In genomic region chr2:66698879-66699278, GRCh38 we compare ENCODE assay signal across 18 cellular contexts.
DNase-seq lines count a peak whose midpoint lies in the region; ATAC-seq, FAIRE-seq and TF ChIP-seq lines count a peak whose summit lies in the region.
"Had no signal": no experiment of that assay in that cellular context is flagged by ENCODE, and none has a peak within 500 bp of the region (broad histone marks: within the 10 kb centered on the region; RNA-seq: fewer than 3 reads in every experiment).

No MANE protein-coding gene starts in this region.

- H3K4me3 ChIP-seq in hepatocyte (no peak overlapping the region), ovary (peak overlapping the region; percentile 19), HepG2 (replicated peaks in 1 of 3; ENCODE audit: insufficient read depth in 1 of 3, low read depth in 2 of 3, low read length in 3 of 3) (no peak overlapping the region)

- TF ChIP-seq CTCF in hepatocyte (IDR thresholded peaks at IDR 0.05; ENCODE audit: poor library complexity) = no peak
- TF ChIP-seq CTCF in ovary (IDR thresholded peaks at IDR 0.05) = no peak
- TF ChIP-seq CTCF in type B pancreatic cell (conservative IDR thresholded peaks at IDR 0.05) = no peak
- TF ChIP-seq CTCF in HepG2 (CRISPR knock-in tag; IDR thresholded peaks at IDR 0.05) = no peak

- H4K20me1 ChIP-seq in hepatocyte (ENCODE audit: insufficient read depth, poor library complexity, severe bottlenecking) = no peaks in the 10 kb centered on the region
- no peaks in the 10 kb centered on the region for H4K20me1 ChIP-seq in HepG2 (ENCODE audit: insufficient read depth, low read length)

- peak overlapping the region; percentile 62 for H3K27ac Mint-ChIP-seq in type B pancreatic cell
- no peak overlapping the region for H3K27ac Mint-ChIP-seq in T-helper 2 cell treated with Interferon-gamma antibody and Interleukin-4, amounts not matched to agents 5 μg/mL and 100 μg/mL, for 36 hours
- H3K27ac Mint-ChIP-seq: B cell; CD4-positive, CD25-positive, alpha-beta regulatory T cell had no signal

- H3K9ac ChIP-seq in HepG2 (ENCODE audit: insufficient read depth, low read depth, low read length) = no peak overlapping the region

- H2AFZ ChIP-seq in hepatocyte (no peak overlapping the region), HepG2 (ENCODE audit: low read length) (no peak overlapping the region)

- peaks cover 75% of the 10 kb centered on the region for H3K4me1 Mint-ChIP-seq in type B pancreatic cell (ENCODE audit: unreplicated experiment)
- H3K4me1 Mint-ChIP-seq in T-helper 2 cell treated with Interferon-gamma antibody and Interleukin-4, amounts not matched to agents 5 μg/mL and 100 μg/mL, for 36 hours (ENCODE audit: low read depth) = no peaks in the 10 kb centered on the region
- H3K4me1 Mint-ChIP-seq: B cell; CD4-positive, CD25-positive, alpha-beta regulatory T cell had no signal

- H3K9me3 ChIP-seq in hepatocyte (ENCODE audit: low read depth) (no peaks in the 10 kb centered on the region), ovary (no peaks in the 10 kb centered on the region), HepG2 (ENCODE audit: low read length) (no peaks in the 10 kb centered on the region)
- H3K9me3 ChIP-seq: Caco-2 had no signal

- no peak for TF ChIP-seq RAD21 in HepG2 (CRISPR knock-in tag; IDR thresholded peaks at IDR 0.05)

- TF ChIP-seq EP300 in ovary (IDR thresholded peaks at IDR 0.05) = no peak
- no peak for TF ChIP-seq EP300 in HepG2 (IDR thresholded peaks at IDR 0.05; ENCODE audit: low read depth in 2 of 2, low read length in 2 of 2)
- TF ChIP-seq EP300 in HepG2 (CRISPR knock-in tag; IDR thresholded peaks at IDR 0.05; ENCODE audit: borderline replicate concordance) = no peak

- H3K4me1 ChIP-seq in hepatocyte (ENCODE audit: insufficient read depth) (peaks cover 38% of the 10 kb centered on the region), ovary (ENCODE audit: insufficient read depth) (peaks cover 4% of the 10 kb centered on the region), HepG2 (ENCODE audit: insufficient read depth, low read length) (no peaks in the 10 kb centered on the region)

- intact Hi-C loops in ovary (cut with DNase I) (loop anchor here in 3 of 4 donors (5.0 to 10.0 kb wide), 3 partner anchors 254 to 262 kb away; partner anchors contain the start of gene MEIS1 (in 1 of the 3)), HepG2 (cut with micrococcal nuclease; ENCODE audit: unreplicated experiment) (no loop called here)

- H3K27me3 Mint-ChIP-seq in type B pancreatic cell = no peaks in the 10 kb centered on the region
- no peaks in the 10 kb centered on the region for H3K27me3 Mint-ChIP-seq in T-helper 2 cell treated with Interferon-gamma antibody and Interleukin-4, amounts not matched to agents 5 μg/mL and 100 μg/mL, for 36 hours (ENCODE audit: low read depth)
- H3K27me3 Mint-ChIP-seq: B cell; CD4-positive, CD25-positive, alpha-beta regulatory T cell had no signal

- H3K9me2 ChIP-seq in hepatocyte (replicated peaks; ENCODE audit: insufficient read depth) = no peaks in the 10 kb centered on the region

- CTCF ChIA-PET in HepG2 (lab: Yijun Ruan, JAX; ENCODE audit: low intra/inter-chr PET ratio, low total read pairs) = no interaction called here

- no peaks in the 10 kb centered on the region for H3K36me3 ChIP-seq in hepatocyte (replicated peaks; ENCODE audit: insufficient read depth, low read depth)
- no peaks in the 10 kb centered on the region for H3K36me3 ChIP-seq in ovary
- H3K36me3 ChIP-seq in HepG2 (replicated peaks in 1 of 2; ENCODE audit: control insufficient read depth in 1 of 2, insufficient read depth in 2 of 2, low read length in 2 of 2) = no peaks in the 10 kb centered on the region

- peak; percentile 46 for DNase-seq in cerebellar cortex (ENCODE audit: low spot score)
- DNase-seq in hepatocyte (ENCODE audit: low spot score) = no peak
- DNase-seq in ovary = no peak
- no peak for DNase-seq in type B pancreatic cell (ENCODE audit: extremely low spot score, unreplicated experiment)
- DNase-seq in HepG2 (ENCODE audit: low spot score) = no peak
- DNase-seq in T-helper 2 cell treated with Interferon-gamma antibody and Interleukin-4, amounts not matched to agents 5 μg/mL and 100 μg/mL, for 36 hours (ENCODE audit: low spot score) = no peak
- no peak for DNase-seq in SW 1271 (lab: John Stamatoyannopoulos, UW)
- DNase-seq: Caco-2; CD4-positive, CD25-positive, alpha-beta regulatory T cell; H9; NCI-H1092; NCI-H146; NCI-H2107; NCI-H526 treated with DMSO at 0.1 percent for 48 hours; RPMI8226 had no signal

- peak overlapping the region; percentile 30 for H3K4me2 ChIP-seq in hepatocyte
- H3K4me2 ChIP-seq in HepG2 (ENCODE audit: low read depth, low read length) = no peak overlapping the region

- POLR2A ChIA-PET in HepG2 (lab: Yijun Ruan, JAX) = no interaction called here

- no peak for FAIRE-seq in HepG2 (lab: Jason Lieb, UNC)
- FAIRE-seq: GM19239 had no signal

- in situ Hi-C loops in HepG2 (cut with HindIII; ENCODE audit: extremely low pct_ligation_motif_present, low pct_unique_long_range_greater_than_20kb) = no loop called here

- H3K79me2 ChIP-seq in hepatocyte = no peaks in the 10 kb centered on the region
- no peaks in the 10 kb centered on the region for H3K79me2 ChIP-seq in HepG2 (ENCODE audit: insufficient read depth, low read length)

- no peak for TF ChIP-seq POLR2A in ovary (IDR thresholded peaks at IDR 0.05)
- no peak for TF ChIP-seq POLR2A in HepG2 (IDR thresholded peaks at IDR 0.05; ENCODE audit: insufficient read depth in 1 of 2, low read depth in 2 of 2, low read length in 2 of 2)

- ATAC-seq in HepG2 (no peak), GM19035 (IDR thresholded peaks at IDR 0.05; ENCODE audit: unreplicated experiment) (no peak)

- no peaks in the 10 kb centered on the region for H3K9me3 Mint-ChIP-seq in type B pancreatic cell
- no peaks in the 10 kb centered on the region for H3K9me3 Mint-ChIP-seq in T-helper 2 cell treated with Interferon-gamma antibody and Interleukin-4, amounts not matched to agents 5 μg/mL and 100 μg/mL, for 36 hours
- H3K9me3 Mint-ChIP-seq: CD4-positive, CD25-positive, alpha-beta regulatory T cell; H9 had no signal

- 81% methylated on average over 2 of the region's 2 CpGs for WGBS in hepatocyte (ENCODE audit: low lambda C conversion rate, missing lambda C conversion rate)
- WGBS in ovary, 3 donors = 40 to 82% (median 76%) methylated on average over 2 of the region's 2 CpGs
- 8% methylated on average over 2 of the region's 2 CpGs for WGBS in HepG2 (ENCODE audit: low lambda C conversion rate)

- H3K27ac ChIP-seq in hepatocyte (peak overlapping the region; percentile 38), ovary (no peak overlapping the region), HepG2 (ENCODE audit: extremely low read length, insufficient read depth, low read length) (no peak overlapping the region)

- no TSS peak for BruUV-seq in HepG2 (replicated peaks; lab: Mats Ljungman, UMichigan)

- H3K27me3 ChIP-seq in hepatocyte = no peaks in the 10 kb centered on the region
- H3K27me3 ChIP-seq in ovary = no peaks in the 10 kb centered on the region
- no peaks in the 10 kb centered on the region for H3K27me3 ChIP-seq in HepG2 (ENCODE audit: control insufficient read depth in 1 of 2, insufficient read depth in 2 of 2, low read length in 2 of 2)

- peak overlapping the region; percentile 48 for H3K4me3 Mint-ChIP-seq in type B pancreatic cell
- H3K4me3 Mint-ChIP-seq in T-helper 2 cell treated with Interferon-gamma antibody and Interleukin-4, amounts not matched to agents 5 μg/mL and 100 μg/mL, for 36 hours = no peak overlapping the region
- H3K4me3 Mint-ChIP-seq: B cell; CD4-positive, CD25-positive, alpha-beta regulatory T cell had no signal

- no peaks in the 10 kb centered on the region for H3K36me3 Mint-ChIP-seq in type B pancreatic cell
- no peaks in the 10 kb centered on the region for H3K36me3 Mint-ChIP-seq in T-helper 2 cell treated with Interferon-gamma antibody and Interleukin-4, amounts not matched to agents 5 μg/mL and 100 μg/mL, for 36 hours (ENCODE audit: low read depth)
- H3K36me3 Mint-ChIP-seq: CD4-positive, CD25-positive, alpha-beta regulatory T cell had no signal

TF ChIP-seq in HepG2, 621 proteins besides CTCF, POLR2A, EP300 and RAD21:
- TF ChIP-seq KLF13 (CRISPR knock-in tag; IDR thresholded peaks at IDR 0.05) (no peak), ZNF639 (CRISPR knock-in tag; conservative IDR thresholded peaks at IDR 0.05) (no peak), ZNF580 (CRISPR knock-in tag; IDR thresholded peaks at IDR 0.05; ENCODE audit: borderline replicate concordance, low read depth) (no peak), ZNF776 (CRISPR knock-in tag; IDR thresholded peaks at IDR 0.05) (no peak), SNAPC2 (CRISPR knock-in tag; IDR thresholded peaks at IDR 0.05) (no peak)
TF ChIP-seq in HepG2: peak in this region for 0.
